ENCODE assay signal across 20 cellular contexts in the genomic region with DNA sequence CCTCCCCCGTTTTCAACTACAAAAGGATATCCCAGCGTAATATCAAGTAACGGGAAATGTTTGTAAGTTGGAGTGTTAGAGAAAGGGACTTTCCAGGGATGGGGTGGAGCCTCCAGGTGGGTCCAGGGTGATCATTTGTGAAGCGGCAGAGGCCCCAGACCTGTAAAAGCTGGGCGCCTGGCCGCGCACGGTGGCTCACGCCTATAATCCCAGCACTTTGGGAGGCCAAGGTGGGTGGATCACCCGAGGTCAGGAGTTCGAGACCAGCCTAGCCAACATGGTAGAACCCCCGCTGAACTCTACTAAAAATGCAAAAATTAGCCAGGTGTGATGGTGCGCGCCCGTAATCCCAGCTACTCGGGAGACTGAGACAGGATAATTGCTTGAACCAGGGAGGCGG. TPM values are rescaled to one million over a fixed set of nuclear protein-coding genes. Genes with fewer than 3 reads are reported as not detected.
DNase-seq lines count a peak whose midpoint lies in the region; ATAC-seq and TF ChIP-seq lines count a peak whose summit lies in the region.
"Had no signal": no experiment of that assay in that cellular context is flagged by ENCODE, and none has a peak within 500 bp of the region (broad histone marks: within the 10 kb centered on the region; RNA-seq: fewer than 3 reads in every experiment).

No MANE protein-coding gene starts in this region.

- H3K9me3 Mint-ChIP-seq in WTC11 (peaks cover 9% of the 10 kb centered on the region), mesothelial cell of epicardium (peaks cover 6% of the 10 kb centered on the region), type B pancreatic cell (peaks cover 4% of the 10 kb centered on the region)

- CTCF ChIA-PET in WTC11 (lab: Charles Lee) = interaction anchor here (0.6 to 5.5 kb wide), 5 partner anchors 16 to 75 kb away, joined by 3 to 32 read pairs (median 15); a partner anchor contains a TSS

- H3K27ac Mint-ChIP-seq in WTC11 (0 out of 2 replicates have a peak overlapping the region, but pooled peaks have one; percentile 4), mesothelial cell of epicardium (peak overlapping the region; percentile 87), type B pancreatic cell (peak overlapping the region; percentile 65)
- H3K27ac Mint-ChIP-seq: B cell; CD8-positive, alpha-beta T cell; IgD-negative memory B cell had no signal

- POLR2A ChIA-PET in WTC11 (lab: Charles Lee) = no interaction called here

- H3K27me3 Mint-ChIP-seq in WTC11 (ENCODE audit: low read depth) (no peaks in the 10 kb centered on the region), mesothelial cell of epicardium (ENCODE audit: low read depth) (peaks cover 4% of the 10 kb centered on the region), type B pancreatic cell (peaks cover 3% of the 10 kb centered on the region)

- H3K4me1 Mint-ChIP-seq in WTC11 = peaks cover 23% of the 10 kb centered on the region
- peaks cover 20% of the 10 kb centered on the region for H3K4me1 Mint-ChIP-seq in mesothelial cell of epicardium
- H3K4me1 Mint-ChIP-seq in type B pancreatic cell (ENCODE audit: unreplicated experiment) = peaks cover 15% of the 10 kb centered on the region
- H3K4me1 Mint-ChIP-seq: B cell, IgD-negative memory B cell had no signal

- H3K36me3 Mint-ChIP-seq in WTC11 (0 out of 2 replicates have a peak, but pooled peaks cover 3% of the 10 kb centered on the region), mesothelial cell of epicardium (no peaks in the 10 kb centered on the region), type B pancreatic cell (no peaks in the 10 kb centered on the region)
- H3K36me3 Mint-ChIP-seq: CD8-positive, alpha-beta T cell; IgD-negative memory B cell had no signal

- DNase-seq in Daoy (ENCODE audit: low read depth) (peak; percentile 12), WTC11 (ENCODE audit: low spot score) (no peak), mesothelial cell of epicardium (ENCODE audit: low spot score in 2 of 2, unreplicated experiment in 2 of 2) (no peak), type B pancreatic cell (ENCODE audit: extremely low spot score, unreplicated experiment) (no peak), AG20443 (ENCODE audit: low spot score) (no peak), H7 (no peak), SIG-M5 treated with dmso at 0.1 percent for 504 hours (lab: John Stamatoyannopoulos, UW; ENCODE audit: unreplicated experiment) (no peak)
- no peak for DNase-seq in stimulated activated CD4-positive, alpha-beta T cell treated with anti-CD3 and anti-CD28 coated beads, Interleukin-1b, Interleukin-23, amount 100 ng/mL, for 48 hours
- DNase-seq: CD8-positive, alpha-beta T cell; DMS 273 treated with DMSO at 0.1 percent for 48 hours; DND-41; HCEC 1CT; MM.1S; NCI-H2029; NCI-H524 treated with DMSO at 0.1 percent for 48 hours; RPMI8226; SHP77 had no signal

- H3K4me3 ChIP-seq in H7 (ENCODE audit: insufficient read depth, low read depth, low read length) = no peak overlapping the region
- H3K4me3 ChIP-seq: A549 had no signal

- ATAC-seq in WTC11 = no peak
- ATAC-seq: CD8-positive, alpha-beta T cell had no signal

- TF ChIP-seq CTCF in WTC11 (IDR thresholded peaks at IDR 0.05) (no peak), mesothelial cell of epicardium (IDR thresholded peaks at IDR 0.05; ENCODE audit: unreplicated experiment) (no peak), type B pancreatic cell (conservative IDR thresholded peaks at IDR 0.05) (no peak)

- H3K36me3 ChIP-seq in H7 (replicated peaks; ENCODE audit: control insufficient read depth, insufficient read depth, low read length) = no peaks in the 10 kb centered on the region

- H3K4me3 Mint-ChIP-seq in WTC11 (no peak overlapping the region), mesothelial cell of epicardium (peak overlapping the region; percentile 21), type B pancreatic cell (no peak overlapping the region)
- H3K4me3 Mint-ChIP-seq: B cell; CD8-positive, alpha-beta T cell; IgD-negative memory B cell had no signal

- peaks cover 2% of the 10 kb centered on the region; the same call in 1 of the 2 replicates for H3K27me3 ChIP-seq in H7 (ENCODE audit: control insufficient read depth, insufficient read depth, low read length)

TF ChIP-seq in WTC11, 78 proteins besides CTCF, POLR2A, EP300 and RAD21:
- TF ChIP-seq NR1H2 (CRISPR knock-in tag; IDR thresholded peaks at IDR 0.05) (no peak), GTF2I (CRISPR knock-in tag; conservative IDR thresholded peaks at IDR 0.05) (no peak), OVOL2 (CRISPR knock-in tag; IDR thresholded peaks at IDR 0.05; ENCODE audit: borderline replicate concordance) (no peak), GABPB1 (CRISPR knock-in tag; IDR thresholded peaks at IDR 0.05) (no peak), TEAD1 (CRISPR knock-in tag; IDR thresholded peaks at IDR 0.05) (no peak), TP53 (CRISPR knock-in tag; IDR thresholded peaks at IDR 0.05) (no peak), ZNF423 (CRISPR knock-in tag; IDR thresholded peaks at IDR 0.05) (no peak), KAT7 (CRISPR knock-in tag; IDR thresholded peaks at IDR 0.05; ENCODE audit: borderline replicate concordance) (no peak), ETV6 (CRISPR knock-in tag; IDR thresholded peaks at IDR 0.05) (no peak), NFATC4 (CRISPR knock-in tag; IDR thresholded peaks at IDR 0.05) (no peak)

RNA-seq across cellular contexts. Expression of a gene that starts 35.2 kb away (rescaled TPM):
- total RNA-seq in Daoy (2014; rRNA removed; shearing (Covaris generic)) = 0.06 TPM in 1 of 2 replicates, not detected in the other
- 0.85 to 1.0 TPM (median 0.87 TPM) in 3 replicates for total RNA-seq in WTC11 (2021)
- total RNA-seq in mesothelial cell of epicardium = 0.20 to 0.24 TPM (median 0.20 TPM) in 3 replicates
- total RNA-seq in type B pancreatic cell (ENCODE audit: low replicate concordance) = 0.12 and 0.48 TPM in 2 replicates
- total RNA-seq in H7 (2014; rRNA removed; shearing (Covaris generic)) = 0.10 and 0.37 TPM in 2 replicates

RNA-seq across cellular contexts. Expression of a gene that starts 55.0 kb away (rescaled TPM):
- not detected in 2 replicates for total RNA-seq in Daoy (2014; rRNA removed; shearing (Covaris generic))
- 1.7 to 2.2 TPM (median 2.1 TPM) in 3 replicates for total RNA-seq in WTC11 (2021)
- 0.24 to 0.34 TPM (median 0.34 TPM) in 3 replicates for total RNA-seq in mesothelial cell of epicardium
- total RNA-seq in type B pancreatic cell (ENCODE audit: low replicate concordance) = 0.21 and 3.4 TPM in 2 replicates
- 0.04 and 0.17 TPM in 2 replicates for total RNA-seq in H7 (2014; rRNA removed; shearing (Covaris generic))
- total RNA-seq: B cell; CD8-positive, alpha-beta T cell had no signal

Comparison
In these comparisons a context has a peak if more than half of its experiments do, and no peak if none do; other contexts are left out.
1. H3K27ac Mint-ChIP-seq: peak in every context shown above with its lines; median percentile 87 in mesothelial cell of epicardium; 65 in type B pancreatic cell; 4 in WTC11.